14 cellular contexts compared by ENCODE assay signal in genomic region chr3:105865016-105865623, GRCh38. TPM values are rescaled to one million over a fixed set of nuclear protein-coding genes. Genes with fewer than 3 reads are reported as not detected.
A peak's percentile ranks its signal among the peaks of the same experiment; 100 is the strongest.
DNase-seq lines count a peak whose midpoint lies in the region; ATAC-seq and TF ChIP-seq lines count a peak whose summit lies in the region.
"Had no signal": no experiment of that assay in that cellular context is flagged by ENCODE, and none has a peak within 500 bp of the region (broad histone marks: within the 10 kb centered on the region; RNA-seq: fewer than 3 reads in every experiment).

No MANE protein-coding gene starts in this region.

- 71% methylated on average over 1 of the region's 1 CpG for WGBS in hepatocyte (ENCODE audit: low lambda C conversion rate, missing lambda C conversion rate)
- 75 to 92% methylated on average over 1 of the region's 1 CpG for WGBS in thyroid gland, 2 donors

- intact Hi-C loops in breast epithelium (cut with DNase I; ENCODE audit: low total_unique reads) (no loop called here), MCF 10A (cut with micrococcal nuclease) (loop anchor here (5.0 to 10.0 kb wide), 7 partner anchors 73 to 1200 kb away; no protein-coding TSS in a partner anchor), thyroid gland (cut with DNase I) (no loop called here)

- H3K4me3 Mint-ChIP-seq in MCF 10A (ENCODE audit: unreplicated experiment), result no peak overlapping the region
- H3K4me3 Mint-ChIP-seq in activated naive CD8-positive, alpha-beta T cell, result peak overlapping the region; percentile 99
- H3K4me3 Mint-ChIP-seq: stimulated activated naive B cell treated with anti-CD40 and anti-IgM and Interleukin-4, amounts not matched to agents 10 μg/mL and 1 μg/mL and 100 μg/mL, for 72 hours had no signal

- no TSS peak for BruUV-seq in MCF 10A (replicated peaks; lab: Mats Ljungman, UMichigan)

- ATAC-seq in GM21390 (IDR thresholded peaks at IDR 0.05; ENCODE audit: unreplicated experiment), result no peak
- ATAC-seq: stimulated activated naive B cell treated with anti-CD40 and anti-IgM and Interleukin-4, amounts not matched to agents 10 μg/mL and 1 μg/mL and 100 μg/mL, for 72 hours had no signal

- no peak overlapping the region for H2AFZ ChIP-seq in hepatocyte

- H3K27me3 Mint-ChIP-seq in MCF 10A (ENCODE audit: insufficient read depth, unreplicated experiment), result no peaks in the 10 kb centered on the region
- H3K27me3 Mint-ChIP-seq in activated naive CD8-positive, alpha-beta T cell, result no peaks in the 10 kb centered on the region
- H3K27me3 Mint-ChIP-seq: stimulated activated naive B cell treated with anti-CD40 and anti-IgM and Interleukin-4, amounts not matched to agents 10 μg/mL and 1 μg/mL and 100 μg/mL, for 72 hours had no signal

- peaks cover 29% of the 10 kb centered on the region for H4K20me1 ChIP-seq in hepatocyte (ENCODE audit: insufficient read depth, poor library complexity, severe bottlenecking)

- H3K4me2 ChIP-seq in hepatocyte, result peak overlapping the region; percentile 86

- H3K27ac Mint-ChIP-seq in MCF 10A (ENCODE audit: low read depth, unreplicated experiment), result no peak overlapping the region
- H3K27ac Mint-ChIP-seq in activated naive CD8-positive, alpha-beta T cell, result peak overlapping the region; percentile 86
- H3K27ac Mint-ChIP-seq: stimulated activated naive B cell treated with anti-CD40 and anti-IgM and Interleukin-4, amounts not matched to agents 10 μg/mL and 1 μg/mL and 100 μg/mL, for 72 hours had no signal

- H3K4me1 ChIP-seq in breast epithelium (peaks cover 0 to 13% of the 10 kb centered on the region in 2 donors), hepatocyte (ENCODE audit: insufficient read depth) (peaks cover 22% of the 10 kb centered on the region), thyroid gland (peaks cover 44 to 51% of the 10 kb centered on the region in 2 donors)
- H3K4me1 ChIP-seq: colonic mucosa had no signal

- H3K9me3 Mint-ChIP-seq in MCF 10A (ENCODE audit: unreplicated experiment), result no peaks in the 10 kb centered on the region
- no peaks in the 10 kb centered on the region for H3K9me3 Mint-ChIP-seq in activated naive CD8-positive, alpha-beta T cell (ENCODE audit: low read depth)
- H3K9me3 Mint-ChIP-seq: stimulated activated naive B cell treated with anti-CD40 and anti-IgM and Interleukin-4, amounts not matched to agents 10 μg/mL and 1 μg/mL and 100 μg/mL, for 72 hours had no signal

- POLR2A ChIA-PET in MCF 10A (lab: Yijun Ruan, JAX), result interaction anchor here (1.2 kb wide), 1 partner anchor 20 kb away, joined by 3 read pairs; no protein-coding TSS in a partner anchor

- H3K9me2 ChIP-seq in hepatocyte (replicated peaks; ENCODE audit: insufficient read depth), result no peaks in the 10 kb centered on the region

- H3K4me1 Mint-ChIP-seq in MCF 10A (ENCODE audit: insufficient read depth, unreplicated experiment), result peaks cover 34% of the 10 kb centered on the region
- H3K4me1 Mint-ChIP-seq in activated naive CD8-positive, alpha-beta T cell (ENCODE audit: low read depth), result peaks cover 47% of the 10 kb centered on the region

- DNase-seq in breast epithelium (ENCODE audit: low spot score in 2 of 2), result no peak
- no peak for DNase-seq in MCF 10A (ENCODE audit: unreplicated experiment)
- DNase-seq in hepatocyte (ENCODE audit: low spot score), result no peak
- DNase-seq in thyroid gland, result no peak
- no peak for DNase-seq in NOMO-1 treated with DMSO at 0.1 percent for 48 hours (lab: John Stamatoyannopoulos, UW; ENCODE audit: unreplicated experiment)
- no peak for DNase-seq in RKO (ENCODE audit: low spot score)
- DNase-seq: Caco-2; colonic mucosa; kidney glomerular epithelial cell; NCI-H1436 treated with DMSO at 0.1 percent for 48 hours; OCI-M1; stimulated activated naive B cell treated with anti-CD40 and anti-IgM and Interleukin-4, amounts not matched to agents 10 μg/mL and 1 μg/mL and 100 μg/mL, for 72 hours had no signal

- H3K27ac ChIP-seq in breast epithelium (no peak overlapping the region), hepatocyte (no peak overlapping the region), thyroid gland (peak overlapping the region in 2 of 3 donors; percentile 10 to 41)
- H3K27ac ChIP-seq: colonic mucosa had no signal

- H3K36me3 ChIP-seq in breast epithelium, result no peaks in the 10 kb centered on the region
- no peaks in the 10 kb centered on the region for H3K36me3 ChIP-seq in hepatocyte (replicated peaks; ENCODE audit: insufficient read depth, low read depth)
- H3K36me3 ChIP-seq in thyroid gland, result no peaks in the 10 kb centered on the region
- H3K36me3 ChIP-seq: colonic mucosa had no signal

- TF ChIP-seq POLR2A in breast epithelium (IDR thresholded peaks at IDR 0.05) (no peak), thyroid gland (IDR thresholded peaks at IDR 0.05) (no peak)

- H3K4me3 ChIP-seq in breast epithelium (peak overlapping the region; percentile 81 to 98 (median 83)), hepatocyte (peak overlapping the region; percentile 11), thyroid gland (replicated peaks in 1 of 3) (no peak overlapping the region)
- H3K4me3 ChIP-seq: colonic mucosa had no signal

- H3K9me3 ChIP-seq in breast epithelium (no peaks in the 10 kb centered on the region), hepatocyte (ENCODE audit: low read depth) (no peaks in the 10 kb centered on the region), thyroid gland (no peaks in the 10 kb centered on the region)
- H3K9me3 ChIP-seq: Caco-2, colonic mucosa had no signal

- CTCF ChIA-PET in MCF 10A (lab: Yijun Ruan, JAX), result interaction anchor here (0.8 kb wide), 1 partner anchor 13 kb away, joined by 3 read pairs; no protein-coding TSS in a partner anchor

- TF ChIP-seq CTCF in breast epithelium (IDR thresholded peaks at IDR 0.05) (no peak), MCF 10A (IDR thresholded peaks at IDR 0.05; ENCODE audit: unreplicated experiment) (no peak), hepatocyte (IDR thresholded peaks at IDR 0.05; ENCODE audit: poor library complexity) (no peak), thyroid gland (IDR thresholded peaks at IDR 0.05) (no peak)

- H3K79me2 ChIP-seq in hepatocyte, result peaks cover 80% of the 10 kb centered on the region

- H3K36me3 Mint-ChIP-seq in MCF 10A (ENCODE audit: insufficient read depth, unreplicated experiment), result peaks cover 3% of the 10 kb centered on the region
- H3K36me3 Mint-ChIP-seq in activated naive CD8-positive, alpha-beta T cell, result peaks cover 18% of the 10 kb centered on the region

- no peaks in the 10 kb centered on the region for H3K27me3 ChIP-seq in breast epithelium
- no peaks in the 10 kb centered on the region for H3K27me3 ChIP-seq in hepatocyte
- no peaks in the 10 kb centered on the region for H3K27me3 ChIP-seq in thyroid gland
- H3K27me3 ChIP-seq: colonic mucosa had no signal

RNA-seq across cellular contexts. Expression of gene CBLB, which starts 3.7 kb away (rescaled TPM):
- total RNA-seq in breast epithelium (100 to 1,000 TPM in 1 of 3 donors, 10 to 100 TPM in 2; 57.7 to 107 (median 70.8) TPM), MCF 10A (2022) (19.7 and 43.4 TPM in 2 replicates), hepatocyte (29.2 and 56.0 TPM in 2 replicates), thyroid gland (100 to 1,000 TPM in 1 of 4 donors, 10 to 100 TPM in 3; 61.8 to 119 (median 83.4) TPM)
- polyA plus RNA-seq in hepatocyte, result 21.3 and 22.6 TPM in 2 replicates

Comparison
In these comparisons a context has a peak if more than half of its experiments do, and no peak if none do; other contexts are left out.
1. H3K27ac ChIP-seq: peak in thyroid gland (2 of 3); none in breast epithelium (0 of 2) and hepatocyte (single experiment).
2. H3K4me3 ChIP-seq: peak in breast epithelium (3 of 3) and hepatocyte (single experiment); none in thyroid gland (0 of 3).